In genomic region chr2:105287692-105288091, GRCh38 we compare ENCODE assay signal across 8 cellular contexts. TPM values are rescaled to one million over a fixed set of nuclear protein-coding genes. Genes with fewer than 3 reads are reported as not detected.
A peak's percentile ranks its signal among the peaks of the same experiment; 100 is the strongest.
DNase-seq lines count a peak whose midpoint lies in the region; ATAC-seq, FAIRE-seq and TF ChIP-seq lines count a peak whose summit lies in the region.

No MANE protein-coding gene starts in this region.

- ATAC-seq in foreskin keratinocyte (no peak), HG03571 (IDR thresholded peaks at IDR 0.05; ENCODE audit: unreplicated experiment) (no peak)

- peak; percentile 5 for DNase-seq in NCI-H748 (lab: John Stamatoyannopoulos, UW; ENCODE audit: unreplicated experiment)
- no peak for DNase-seq in NCI-H748 treated with DMSO at 0.1 percent for 48 hours (lab: John Stamatoyannopoulos, UW)
- DNase-seq in HTR-8/SVneo (ENCODE audit: insufficient read length, low spot score), result peak; percentile 20
- peak in 1 of 2 donors; percentile 23 for DNase-seq in foreskin keratinocyte
- peak; percentile 48 for DNase-seq in stimulated activated CD4-positive, alpha-beta T cell treated with anti-CD3 and anti-CD28 coated beads, Interleukin-15, amount 100 ng/mL, for 24 hours
- no peak for DNase-seq in OCI-M2 (lab: John Stamatoyannopoulos, UW; ENCODE audit: unreplicated experiment)

- no peak for FAIRE-seq in HTR-8/SVneo (lab: Jason Lieb, UNC)

- H3K27ac ChIP-seq in VCaP (no peak overlapping the region), foreskin keratinocyte (no peak overlapping the region)

- peak; percentile 62 for TF ChIP-seq CTCF in VCaP (conservative IDR thresholded peaks at IDR 0.05)
- TF ChIP-seq CTCF in foreskin keratinocyte (conservative IDR thresholded peaks at IDR 0.05), result peak; percentile 72

- H3K4me1 ChIP-seq in foreskin keratinocyte, result peaks cover 7% of the 10 kb centered on the region

- no peaks in the 10 kb centered on the region for H3K27me3 ChIP-seq in foreskin keratinocyte

RNA-seq across cellular contexts. Expression of gene TGFBRAP1, which starts 41.8 kb away (rescaled TPM):
- 15.7 and 18.8 TPM in 2 replicates for total RNA-seq in foreskin keratinocyte
- 5.8 and 7.4 TPM in 2 replicates for polyA plus RNA-seq in foreskin keratinocyte

RNA-seq across cellular contexts. Expression of gene GPR45, which starts 46.1 kb away (rescaled TPM):
- total RNA-seq in foreskin keratinocyte, result not detected in 2 replicates
- polyA plus RNA-seq in foreskin keratinocyte, result not detected in 2 replicates

RNA-seq across cellular contexts. Expression of gene C2orf49, which starts 49.6 kb away (rescaled TPM):
- 16.7 and 18.4 TPM in 2 replicates for total RNA-seq in foreskin keratinocyte
- 11.1 and 13.2 TPM in 2 replicates for polyA plus RNA-seq in foreskin keratinocyte

Comparison
In these comparisons a context has a peak if more than half of its experiments do, and no peak if none do; other contexts are left out.
1. DNase-seq: peak in NCI-H748 (single experiment), HTR-8/SVneo (single experiment) and stimulated activated CD4-positive, alpha-beta T cell treated with anti-CD3 and anti-CD28 coated beads, Interleukin-15, amount 100 ng/mL, for 24 hours (single experiment); none in NCI-H748 treated with DMSO at 0.1 percent for 48 hours (single experiment) and OCI-M2 (single experiment).